1 cellular context compared by ENCODE assay signal in the genomic region with DNA sequence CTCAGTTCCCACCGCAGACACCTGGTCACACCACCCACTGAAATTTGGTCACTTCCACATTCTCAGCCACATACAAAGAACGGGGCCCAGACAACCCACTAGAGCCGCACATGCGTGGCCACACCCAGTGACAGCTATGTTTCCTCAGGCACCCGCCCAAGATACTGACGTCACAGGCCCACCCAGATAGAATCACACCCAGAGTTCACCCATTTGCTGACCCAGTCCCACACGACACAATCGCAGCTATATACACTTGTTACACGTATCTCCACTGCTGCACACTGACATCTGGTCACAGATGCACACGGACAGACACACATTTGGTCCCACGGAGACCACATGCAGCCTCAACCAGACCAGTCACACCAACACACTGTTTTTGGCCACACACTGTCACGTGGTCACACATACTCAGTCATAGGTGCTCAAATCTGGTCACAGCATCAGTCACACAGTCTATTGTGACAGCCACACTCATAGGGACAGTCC.
TF ChIP-seq lines count a peak whose summit lies in the region.

No MANE protein-coding gene starts in this region.

TF ChIP-seq in GM12878, 131 proteins besides CTCF, POLR2A, EP300 and RAD21 (continued from another document):
- TF ChIP-seq, protein P1, sequence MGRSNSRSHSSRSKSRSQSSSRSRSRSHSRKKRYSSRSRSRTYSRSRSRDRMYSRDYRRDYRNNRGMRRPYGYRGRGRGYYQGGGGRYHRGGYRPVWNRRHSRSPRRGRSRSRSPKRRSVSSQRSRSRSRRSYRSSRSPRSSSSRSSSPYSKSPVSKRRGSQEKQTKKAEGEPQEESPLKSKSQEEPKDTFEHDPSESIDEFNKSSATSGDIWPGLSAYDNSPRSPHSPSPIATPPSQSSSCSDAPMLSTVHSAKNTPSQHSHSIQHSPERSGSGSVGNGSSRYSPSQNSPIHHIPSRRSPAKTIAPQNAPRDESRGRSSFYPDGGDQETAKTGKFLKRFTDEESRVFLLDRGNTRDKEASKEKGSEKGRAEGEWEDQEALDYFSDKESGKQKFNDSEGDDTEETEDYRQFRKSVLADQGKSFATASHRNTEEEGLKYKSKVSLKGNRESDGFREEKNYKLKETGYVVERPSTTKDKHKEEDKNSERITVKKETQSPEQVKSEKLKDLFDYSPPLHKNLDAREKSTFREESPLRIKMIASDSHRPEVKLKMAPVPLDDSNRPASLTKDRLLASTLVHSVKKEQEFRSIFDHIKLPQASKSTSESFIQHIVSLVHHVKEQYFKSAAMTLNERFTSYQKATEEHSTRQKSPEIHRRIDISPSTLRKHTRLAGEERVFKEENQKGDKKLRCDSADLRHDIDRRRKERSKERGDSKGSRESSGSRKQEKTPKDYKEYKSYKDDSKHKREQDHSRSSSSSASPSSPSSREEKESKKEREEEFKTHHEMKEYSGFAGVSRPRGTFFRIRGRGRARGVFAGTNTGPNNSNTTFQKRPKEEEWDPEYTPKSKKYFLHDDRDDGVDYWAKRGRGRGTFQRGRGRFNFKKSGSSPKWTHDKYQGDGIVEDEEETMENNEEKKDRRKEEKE (IDR thresholded peaks at IDR 0.05): no peak
- TF ChIP-seq E4F1 (IDR thresholded peaks at IDR 0.05; ENCODE audit: borderline replicate concordance, partially characterized antibody) (no peak), MEF2A (IDR thresholded peaks at IDR 0.05; ENCODE audit: insufficient read depth, low read depth, low read length) (no peak), CHD1 (IDR thresholded peaks at IDR 0.05; ENCODE audit: low read depth, low read length) (no peak), PAX8 (IDR thresholded peaks at IDR 0.05) (no peak), RCOR1 (conservative IDR thresholded peaks at IDR 0.05; ENCODE audit: low read depth, low read length) (no peak), NRF1 (conservative IDR thresholded peaks at IDR 0.05; ENCODE audit: low read depth, low read length) (no peak), JUNB (IDR thresholded peaks at IDR 0.05) (no peak), PKNOX1 (IDR thresholded peaks at IDR 0.05) (no peak), USF2 (IDR thresholded peaks at IDR 0.05; ENCODE audit: borderline replicate concordance, low read depth, low read length) (no peak; the same call in 1 of the 2 replicates)
- TF ChIP-seq, protein P2, sequence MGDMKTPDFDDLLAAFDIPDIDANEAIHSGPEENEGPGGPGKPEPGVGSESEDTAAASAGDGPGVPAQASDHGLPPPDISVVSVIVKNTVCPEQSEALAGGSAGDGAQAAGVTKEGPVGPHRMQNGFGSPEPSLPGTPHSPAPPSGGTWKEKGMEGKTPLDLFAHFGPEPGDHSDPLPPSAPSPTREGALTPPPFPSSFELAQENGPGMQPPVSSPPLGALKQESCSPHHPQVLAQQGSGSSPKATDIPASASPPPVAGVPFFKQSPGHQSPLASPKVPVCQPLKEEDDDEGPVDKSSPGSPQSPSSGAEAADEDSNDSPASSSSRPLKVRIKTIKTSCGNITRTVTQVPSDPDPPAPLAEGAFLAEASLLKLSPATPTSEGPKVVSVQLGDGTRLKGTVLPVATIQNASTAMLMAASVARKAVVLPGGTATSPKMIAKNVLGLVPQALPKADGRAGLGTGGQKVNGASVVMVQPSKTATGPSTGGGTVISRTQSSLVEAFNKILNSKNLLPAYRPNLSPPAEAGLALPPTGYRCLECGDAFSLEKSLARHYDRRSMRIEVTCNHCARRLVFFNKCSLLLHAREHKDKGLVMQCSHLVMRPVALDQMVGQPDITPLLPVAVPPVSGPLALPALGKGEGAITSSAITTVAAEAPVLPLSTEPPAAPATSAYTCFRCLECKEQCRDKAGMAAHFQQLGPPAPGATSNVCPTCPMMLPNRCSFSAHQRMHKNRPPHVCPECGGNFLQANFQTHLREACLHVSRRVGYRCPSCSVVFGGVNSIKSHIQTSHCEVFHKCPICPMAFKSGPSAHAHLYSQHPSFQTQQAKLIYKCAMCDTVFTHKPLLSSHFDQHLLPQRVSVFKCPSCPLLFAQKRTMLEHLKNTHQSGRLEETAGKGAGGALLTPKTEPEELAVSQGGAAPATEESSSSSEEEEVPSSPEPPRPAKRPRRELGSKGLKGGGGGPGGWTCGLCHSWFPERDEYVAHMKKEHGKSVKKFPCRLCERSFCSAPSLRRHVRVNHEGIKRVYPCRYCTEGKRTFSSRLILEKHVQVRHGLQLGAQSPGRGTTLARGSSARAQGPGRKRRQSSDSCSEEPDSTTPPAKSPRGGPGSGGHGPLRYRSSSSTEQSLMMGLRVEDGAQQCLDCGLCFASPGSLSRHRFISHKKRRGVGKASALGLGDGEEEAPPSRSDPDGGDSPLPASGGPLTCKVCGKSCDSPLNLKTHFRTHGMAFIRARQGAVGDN (IDR thresholded peaks at IDR 0.05): no peak
